Comparison of ENCODE assay signal across 17 cellular contexts in the genomic region with DNA sequence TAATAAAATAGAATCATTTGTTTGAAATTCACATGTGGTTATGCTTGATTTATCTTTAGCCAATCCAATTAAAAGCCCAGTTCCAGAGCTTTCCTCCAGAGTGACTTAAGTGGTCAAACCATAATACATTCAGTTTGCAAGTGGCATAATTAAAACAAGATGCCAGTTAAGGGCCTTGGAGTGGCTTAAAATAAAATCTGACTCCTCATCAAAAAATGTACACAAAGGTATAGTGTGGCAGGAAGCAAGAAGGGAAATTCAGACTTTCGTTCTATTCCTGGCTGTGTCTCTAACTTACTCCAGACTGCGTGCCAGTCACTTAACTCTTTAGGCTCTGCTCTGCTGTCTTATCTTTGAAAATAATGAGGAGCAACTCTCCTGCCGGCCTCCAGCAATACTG.
DNase-seq lines count a peak whose midpoint lies in the region; ATAC-seq and TF ChIP-seq lines count a peak whose summit lies in the region.
"Had no signal": no experiment of that assay in that cellular context is flagged by ENCODE, and none has a peak within 500 bp of the region (broad histone marks: within the 10 kb centered on the region; RNA-seq: fewer than 3 reads in every experiment).

No MANE protein-coding gene starts in this region.

- no peak overlapping the region for H3K4me2 ChIP-seq in PC-9

- no peaks in the 10 kb centered on the region for H3K9me3 ChIP-seq in PC-9 (ENCODE audit: insufficient read depth, low read depth)
- H3K9me3 ChIP-seq: BE2C, colonic mucosa, esophagus squamous epithelium, testis had no signal

- H3K4me3 ChIP-seq in AG04449 (ENCODE audit: low read depth, low read length) (no peak overlapping the region), foreskin fibroblast (ENCODE audit: low read depth in 1 of 2, low read length in 2 of 2) (no peak overlapping the region), PC-9 (no peak overlapping the region)
- H3K4me3 ChIP-seq: colonic mucosa, esophagus squamous epithelium, testis had no signal

- H3K27me3 ChIP-seq in PC-9 (ENCODE audit: insufficient read depth, low read depth) = no peaks in the 10 kb centered on the region
- H3K27me3 ChIP-seq: BE2C, colonic mucosa, esophagus squamous epithelium, testis had no signal

- H3F3A ChIP-seq in PC-9 (ENCODE audit: insufficient read depth, low read depth) = no peaks in the 10 kb centered on the region; the same call in 1 of the 2 replicates

- H3K36me3 ChIP-seq in PC-9 (ENCODE audit: low read depth) = no peaks in the 10 kb centered on the region
- H3K36me3 ChIP-seq: BE2C, colonic mucosa, esophagus squamous epithelium had no signal

- no peak overlapping the region for H2AFZ ChIP-seq in PC-9

- no peak overlapping the region for H3K27ac ChIP-seq in PC-9
- H3K27ac ChIP-seq: colonic mucosa, esophagus squamous epithelium, testis had no signal

- no peaks in the 10 kb centered on the region for H4K20me1 ChIP-seq in PC-9 (ENCODE audit: insufficient read depth)

- POLR2A ChIA-PET in AG04449 (lab: Yijun Ruan, JAX) = no interaction called here
- POLR2A ChIA-PET in PC-9 (lab: Charles Lee; ENCODE audit: unreplicated experiment) = no interaction called here

- peak; percentile 1 for TF ChIP-seq CTCF in AG04449 (IDR thresholded peaks at IDR 0.05; ENCODE audit: insufficient read depth, low read length, missing control alignments)
- TF ChIP-seq CTCF in foreskin fibroblast (IDR thresholded peaks at IDR 0.05; ENCODE audit: low read depth, low read length) = peak; percentile 19
- no peak for TF ChIP-seq CTCF in PC-9 (conservative IDR thresholded peaks at IDR 0.05)

- H3K9me2 ChIP-seq in PC-9 (ENCODE audit: insufficient read depth) = no peaks in the 10 kb centered on the region

- DNase-seq in AG04449 (ENCODE audit: low read depth, low spot score) = peak; percentile 58
- DNase-seq in GM04503 (ENCODE audit: low read depth) = peak; percentile 91
- DNase-seq in RPMI7951 (ENCODE audit: low read depth) = peak; percentile 100
- peak; percentile 88 to 92 for DNase-seq in foreskin fibroblast
- DNase-seq in PC-9 = no peak
- DNase-seq in anterior cingulate cortex (lab: John Stamatoyannopoulos, UW) = no peak
- no peak for DNase-seq in activated CD4-positive, alpha-beta T cell treated with anti-CD3 and anti-CD28 coated beads, Interleukin-2, amount 50 U/mL, for 4 hours
- DNase-seq: activated naive CD8-positive, alpha-beta T cell treated with anti-CD3 and anti-CD28 coated beads, Interleukin-2, amount 50 U/mL, for 24 hours; activated T-cell treated with anti-CD3 and anti-CD28 coated beads, Interleukin-2, amount 50 U/mL, for 1 hour; BE2C; colonic mucosa; esophagus squamous epithelium; H9; NCI-H345; stimulated activated CD4-positive, alpha-beta T cell treated with anti-CD3 and anti-CD28 coated beads, Interleukin-12 subunit alpha, Interleukin-12 subunit beta, amount 100 ng/mL, for 4 hours; testis had no signal

- H3K4me1 ChIP-seq in PC-9 (replicated peaks; ENCODE audit: insufficient read depth) = no peaks in the 10 kb centered on the region
- H3K4me1 ChIP-seq: BE2C, colonic mucosa, esophagus squamous epithelium, testis had no signal

- no peaks in the 10 kb centered on the region for H3K79me2 ChIP-seq in PC-9 (ENCODE audit: low read depth)

- intact Hi-C loops in PC-9 (cut with micrococcal nuclease; ENCODE audit: unreplicated experiment) = no loop called here

- no TSS peak for BruUV-seq in PC-9 (replicated peaks; lab: Mats Ljungman, UMichigan)

- ATAC-seq in HG02610 (IDR thresholded peaks at IDR 0.05; ENCODE audit: unreplicated experiment) = no peak
- ATAC-seq: activated naive CD8-positive, alpha-beta T cell treated with anti-CD3 and anti-CD28 coated beads, Interleukin-2, amount 50 U/mL, for 24 hours had no signal

- CTCF ChIA-PET in AG04449 (lab: Yijun Ruan, JAX) (interaction anchor here (1.5 to 2.0 kb wide), 2 partner anchors 24 to 122 kb away, joined by 4 to 5 read pairs; no protein-coding TSS in a partner anchor), PC-9 (lab: Charles Lee) (no interaction called here)

Comparison
In these comparisons a context has a peak if more than half of its experiments do, and no peak if none do; other contexts are left out.
1. DNase-seq: peak in AG04449 (single experiment), GM04503 (single experiment), RPMI7951 (single experiment) and foreskin fibroblast (2 of 2); none in PC-9 (0 of 2), anterior cingulate cortex (0 of 58) and activated CD4-positive, alpha-beta T cell treated with anti-CD3 and anti-CD28 coated beads, Interleukin-2, amount 50 U/mL, for 4 hours (0 of 2).